8 cellular contexts compared by ENCODE assay signal in the genomic region with DNA sequence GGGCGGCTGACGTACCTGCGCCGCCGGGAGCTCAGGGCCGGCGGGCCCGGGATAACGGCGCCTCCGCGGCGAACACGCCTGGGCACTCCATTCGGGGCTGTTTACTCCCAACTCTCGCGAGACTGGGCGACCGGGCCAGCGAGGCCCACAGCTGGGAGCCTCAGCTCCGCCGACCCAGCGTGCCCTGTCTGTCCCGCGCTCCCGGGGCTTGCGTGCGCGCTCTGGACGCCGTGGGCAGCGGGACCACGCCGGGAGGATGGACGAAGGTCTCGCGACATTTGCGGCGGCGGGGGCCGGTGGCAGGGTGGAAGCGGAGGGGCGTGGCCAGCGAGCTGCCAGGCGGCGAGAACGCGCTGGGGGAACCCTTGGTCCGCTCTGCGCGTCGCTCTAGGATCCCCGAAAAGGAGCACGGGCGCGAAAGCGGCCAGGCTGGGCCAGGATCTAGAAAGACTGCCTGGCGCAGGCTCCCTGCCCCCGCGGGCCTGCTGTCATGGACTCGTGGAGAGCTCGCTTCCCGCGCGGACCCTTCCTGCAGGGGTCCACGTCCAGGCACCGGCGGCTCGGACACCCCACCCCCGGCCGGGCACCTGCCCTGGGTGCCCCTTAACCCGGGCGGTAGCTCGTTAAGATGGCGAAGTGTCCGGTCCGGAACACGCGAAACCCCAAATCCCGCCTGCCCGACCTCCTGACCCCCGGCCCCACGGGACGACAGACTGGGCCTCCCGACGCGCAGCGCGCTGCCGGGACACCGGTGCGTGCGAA. TPM values are rescaled to one million over a fixed set of nuclear protein-coding genes. Genes with fewer than 3 reads are reported as not detected.
DNase-seq lines count a peak whose midpoint lies in the region; ATAC-seq and TF ChIP-seq lines count a peak whose summit lies in the region.

Gene MBTPS1 (minus strand): TSS at position 223 of the 762 bp plus-strand sequence. CDS start 15,159 bp downstream, outside the sequence.

- DNase-seq in NCI-H1694 treated with DMSO at 0.1 percent for 48 hours (lab: John Stamatoyannopoulos, UW), result peak; percentile 83
- DNase-seq in T-helper 17 cell, result peak; percentile 97 to 99 (median 97)
- peak; percentile 96 for DNase-seq in right atrium auricular region (ENCODE audit: low spot score)
- DNase-seq in pulmonary artery endothelial cell (ENCODE audit: low read depth, low spot score), result peak; percentile 91
- peak; percentile 97 to 99 for DNase-seq in uterus

- H3K27ac Mint-ChIP-seq in T-helper 17 cell, result peak within 1 kb of the TSS; percentile 90

- no peaks in the 10 kb centered on the region for H3K27me3 Mint-ChIP-seq in T-helper 17 cell

- H3K4me3 ChIP-seq in right atrium auricular region (peak within 1 kb of the TSS; percentile 92 to 93), uterus (peak within 1 kb of the TSS; percentile 69 to 99)

- H3K27ac ChIP-seq in angular gyrus (ENCODE audit: low read depth, low read length) (peak within 1 kb of the TSS; percentile 91), right atrium auricular region (peak within 1 kb of the TSS; percentile 91 to 93), uterus (peak within 1 kb of the TSS; percentile 83 to 89)

- peak; percentile 53 to 79 for TF ChIP-seq POLR2A in uterus (IDR thresholded peaks at IDR 0.05)

- H3K36me3 ChIP-seq in right atrium auricular region, result no peaks in the 10 kb centered on the region
- no peaks in the 10 kb centered on the region for H3K36me3 ChIP-seq in uterus

- peak; percentile 93 for ATAC-seq in GM18498 (IDR thresholded peaks at IDR 0.05; ENCODE audit: unreplicated experiment)
- ATAC-seq in HG02938 (IDR thresholded peaks at IDR 0.05; ENCODE audit: unreplicated experiment), result peak; percentile 77
- peak; percentile 88 for ATAC-seq in T-helper 17 cell

- H3K4me3 Mint-ChIP-seq in T-helper 17 cell, result peak within 1 kb of the TSS; percentile 93

- H3K36me3 Mint-ChIP-seq in T-helper 17 cell (ENCODE audit: low read depth), result no peaks in the 10 kb centered on the region

- H3K4me1 Mint-ChIP-seq in T-helper 17 cell, result peaks cover 14% of the 10 kb centered on the region

- TF ChIP-seq CTCF in right atrium auricular region (IDR thresholded peaks at IDR 0.05), result peak; percentile 20 to 30
- peak in 1 of 4 experiments; percentile 17 for TF ChIP-seq CTCF in uterus (IDR thresholded peaks at IDR 0.05)

- peaks cover 0 to 32% of the 10 kb centered on the region in 2 donors for H3K4me1 ChIP-seq in right atrium auricular region
- H3K4me1 ChIP-seq in uterus, result peaks cover 0 to 7% of the 10 kb centered on the region in 2 donors

- H3K9me3 ChIP-seq in T-helper 17 cell (ENCODE audit: control insufficient read depth, low read length, poor library complexity, severe bottlenecking) (no peaks in the 10 kb centered on the region), right atrium auricular region (no peaks in the 10 kb centered on the region), uterus (no peaks in the 10 kb centered on the region)

- H3K27me3 ChIP-seq in right atrium auricular region (no peaks in the 10 kb centered on the region), uterus (no peaks in the 10 kb centered on the region)

- intact Hi-C loops in uterus (cut with DNase I; ENCODE audit: low total_unique reads), result no loop called here

RNA-seq across cellular contexts. Expression of gene MBTPS1, which starts in this region (rescaled TPM):
- total RNA-seq in T-helper 17 cell, result 100 to 1,000 TPM in 1 of 2 donors, 10 to 100 TPM in 1; 94.4 to 114 TPM
- 10 to 100 TPM; 75.3 to 77.5 TPM for total RNA-seq in right atrium auricular region
- 127 and 145 TPM in 2 replicates for total RNA-seq in pulmonary artery endothelial cell
- total RNA-seq in uterus, result 100 to 1,000 TPM in 3 of 4 donors, 10 to 100 TPM in 1; 63.0 to 162 (median 112) TPM

Comparison
In these comparisons a context has a peak if more than half of its experiments do, and no peak if none do; other contexts are left out.
1. Peak in every context shown above with its lines: DNase-seq, ATAC-seq, H3K4me3 ChIP-seq and H3K27ac ChIP-seq.